In the genomic region with DNA sequence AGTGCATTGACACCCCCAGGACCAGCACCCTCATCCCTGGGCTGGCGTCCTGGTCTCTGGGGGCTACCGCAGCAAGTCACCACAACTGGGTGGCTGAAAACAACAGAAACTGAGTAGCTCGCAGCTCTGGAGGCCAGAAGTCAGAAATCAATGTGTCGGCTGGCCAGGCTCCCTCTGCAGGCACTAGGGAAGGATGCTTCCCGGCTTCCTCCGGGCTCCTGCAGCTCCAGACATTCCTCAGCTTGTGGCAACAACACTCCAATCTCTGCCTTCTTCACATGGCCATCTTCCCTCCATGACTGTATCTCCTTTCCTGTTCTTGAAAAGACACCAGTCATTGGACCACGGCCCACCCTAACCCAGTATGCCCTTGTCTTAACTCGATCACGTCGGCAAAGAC, we compare ENCODE assay signal across 19 cellular contexts.
"Had no signal": no experiment of that assay in that cellular context is flagged by ENCODE, and none has a peak within 500 bp of the region (broad histone marks: within the 10 kb centered on the region; RNA-seq: fewer than 3 reads in every experiment).

No MANE protein-coding gene starts in this region.

- H3K27me3 ChIP-seq: testis had no signal

- H3K4me2 ChIP-seq: hepatocyte had no signal

- H3K4me3 ChIP-seq: gastroesophageal sphincter, hepatocyte, testis had no signal

- DNase-seq: activated CD4-positive, alpha-beta T cell treated with anti-CD3 and anti-CD28 coated beads, Interleukin-2, amount 50 U/mL, for 48 hours; activated CD4-positive, CD25-positive, alpha-beta regulatory T cell treated with anti-CD3 and anti-CD28 coated beads, Interleukin-2, amount 50 U/mL, for 72 hours; activated CD8-positive, alpha-beta memory T cell treated with anti-CD3 and anti-CD28 coated beads, Interleukin-2, amount 10 ng/mL, durations not matched to agents 7 days and 5 days; activated effector memory CD4-positive, alpha-beta T cell treated with Interleukin-2 at 50 U/mL for 16 hours; activated T-cell treated with anti-CD3 and anti-CD28 coated beads, Interleukin-2, amount 50 U/mL, for 24 hours; amygdala; effector memory CD4-positive, alpha-beta T cell; left cardiac atrium; naive thymus-derived CD4-positive, alpha-beta T cell; occipital lobe; stimulated activated CD4-positive, alpha-beta T cell treated with anti-CD3 and anti-CD28 coated beads, Interleukin-15, amount 100 ng/mL, for 24 hours; stimulated activated CD4-positive, alpha-beta T cell treated with anti-CD3 and anti-CD28 coated beads, Interleukin-4, amount 100 ng/mL, for 4 hours; stimulated activated naive CD8-positive, alpha-beta T cell treated with anti-CD3 and anti-CD28 coated beads, Interleukin-15, amount 100 ng/mL, for 72 hours; T-helper 2 cell; testis had no signal

- H3K27ac Mint-ChIP-seq: activated CD8-positive, alpha-beta memory T cell treated with anti-CD3 and anti-CD28 coated beads, Interleukin-2, amount 10 ng/mL, durations not matched to agents 7 days and 5 days; activated naive CD8-positive, alpha-beta T cell; activated T-cell treated with anti-CD3 and anti-CD28 coated beads, Interleukin-2, amount 50 U/mL, for 24 hours; naive thymus-derived CD4-positive, alpha-beta T cell; stimulated activated naive CD8-positive, alpha-beta T cell treated with anti-CD3 and anti-CD28 coated beads, Interleukin-15, amount 100 ng/mL, for 72 hours had no signal

- H3K9me3 ChIP-seq: testis had no signal

- H3K4me3 Mint-ChIP-seq: activated CD8-positive, alpha-beta memory T cell treated with anti-CD3 and anti-CD28 coated beads, Interleukin-2, amount 10 ng/mL, durations not matched to agents 7 days and 5 days; activated naive CD8-positive, alpha-beta T cell; activated T-cell treated with anti-CD3 and anti-CD28 coated beads, Interleukin-2, amount 50 U/mL, for 24 hours; naive thymus-derived CD4-positive, alpha-beta T cell; stimulated activated naive CD8-positive, alpha-beta T cell treated with anti-CD3 and anti-CD28 coated beads, Interleukin-15, amount 100 ng/mL, for 72 hours had no signal

- H3K79me2 ChIP-seq: hepatocyte had no signal

- H3K36me3 ChIP-seq: gastroesophageal sphincter had no signal

- H3K4me1 Mint-ChIP-seq: activated CD8-positive, alpha-beta memory T cell treated with anti-CD3 and anti-CD28 coated beads, Interleukin-2, amount 10 ng/mL, durations not matched to agents 7 days and 5 days had no signal

- ATAC-seq: activated CD8-positive, alpha-beta memory T cell treated with anti-CD3 and anti-CD28 coated beads, Interleukin-2, amount 10 ng/mL, durations not matched to agents 7 days and 5 days; gastroesophageal sphincter; left cardiac atrium; naive thymus-derived CD4-positive, alpha-beta T cell; stimulated activated naive CD8-positive, alpha-beta T cell treated with anti-CD3 and anti-CD28 coated beads, Interleukin-15, amount 100 ng/mL, for 72 hours had no signal

- H3K27ac ChIP-seq: gastroesophageal sphincter, hepatocyte had no signal

- H2AFZ ChIP-seq: hepatocyte had no signal

- H3K36me3 Mint-ChIP-seq: brain had no signal
